Comparison of ENCODE assay signal across 29 cellular contexts in genomic region chr6:54173084-54173483, GRCh38.
DNase-seq lines count a peak whose midpoint lies in the region; ATAC-seq and TF ChIP-seq lines count a peak whose summit lies in the region.
"Had no signal": no experiment of that assay in that cellular context is flagged by ENCODE, and none has a peak within 500 bp of the region (broad histone marks: within the 10 kb centered on the region; RNA-seq: fewer than 3 reads in every experiment).

No MANE protein-coding gene starts in this region.

- CTCF ChIA-PET in BJ (lab: Yijun Ruan, JAX), result no interaction called here

- H3K36me3 ChIP-seq in BJ (ENCODE audit: control insufficient read depth, insufficient read depth, low read length) (no peaks in the 10 kb centered on the region), adipocyte (ENCODE audit: control insufficient read depth, insufficient read depth, low read length, severe bottlenecking) (no peaks in the 10 kb centered on the region), left lung (no peaks in the 10 kb centered on the region)
- H3K36me3 ChIP-seq: neural progenitor cell, suprapubic skin, upper lobe of right lung had no signal

- intact Hi-C loops in left lung (cut with DNase I), result no loop called here

- H3K4me1 ChIP-seq in adipocyte (ENCODE audit: control insufficient read depth, insufficient read depth, low read length) (peaks cover 11% of the 10 kb centered on the region), left lung (no peaks in the 10 kb centered on the region)
- H3K4me1 ChIP-seq: foreskin keratinocyte, heart right ventricle, neural progenitor cell, suprapubic skin, upper lobe of right lung had no signal

- peak; percentile 29 for ATAC-seq in left lung
- ATAC-seq: activated CD4-positive, alpha-beta T cell treated with anti-CD3 and anti-CD28 coated beads for 36 hours; foreskin keratinocyte; GM23338; heart right ventricle; sciatic nerve; stimulated activated naive B cell treated with anti-CD40 and anti-IgM and Interleukin-4, amounts not matched to agents 10 μg/mL and 1 μg/mL and 100 μg/mL, for 72 hours; upper lobe of right lung had no signal

- DNase-seq in BJ (ENCODE audit: low read depth) (peak; percentile 3), HS-27A (ENCODE audit: low read depth) (peak; percentile 9), adipocyte (ENCODE audit: low read depth) (peak; percentile 46), left lung (no peak), cerebellum (ENCODE audit: low spot score) (no peak), NCI-H187 (lab: John Stamatoyannopoulos, UW) (no peak), SW480 (ENCODE audit: low spot score) (no peak)
- DNase-seq in stimulated activated CD8-positive, alpha-beta memory T cell treated with anti-CD3 and anti-CD28 coated beads, Interleukin-4, amount 100 ng/mL, for 48 hours, result no peak
- DNase-seq: activated CD4-positive, alpha-beta T cell treated with anti-CD3 and anti-CD28 coated beads for 36 hours; activated CD8-positive, alpha-beta memory T cell treated with anti-CD3 and anti-CD28 coated beads for 24 hours; activated gamma-delta T cell; activated T-cell treated with anti-CD3 and anti-CD28 coated beads, Interleukin-2, amount 50 U/mL, for 1 hour; Calu3; DND-41; heart right ventricle; HFFc6; NCI-H1105; NCI-H2029; NCI-H526 treated with DMSO at 0.1 percent for 48 hours; stimulated activated CD4-positive, alpha-beta T cell treated with anti-CD3 and anti-CD28 coated beads, Interleukin-4, amount 100 ng/mL, for 4 hours; stimulated activated naive B cell treated with anti-CD40 and anti-IgM and Interleukin-4, amounts not matched to agents 10 μg/mL and 1 μg/mL and 100 μg/mL, for 72 hours; T-helper 2 cell; upper lobe of right lung had no signal

- H3K27me3 ChIP-seq in BJ (ENCODE audit: control insufficient read depth, insufficient read depth, low read length) (no peaks in the 10 kb centered on the region), adipocyte (replicated peaks; ENCODE audit: control insufficient read depth, insufficient read depth, low read length) (no peaks in the 10 kb centered on the region), left lung (no peaks in the 10 kb centered on the region)
- H3K27me3 ChIP-seq: foreskin keratinocyte, heart right ventricle, neural progenitor cell, suprapubic skin, upper lobe of right lung had no signal

- H3K4me3 ChIP-seq in BJ (ENCODE audit: low read depth, low read length) (no peak overlapping the region), adipocyte (ENCODE audit: low read length) (no peak overlapping the region), left lung (no peak overlapping the region)
- H3K4me3 ChIP-seq: GM23338, heart right ventricle, neural progenitor cell, suprapubic skin, upper lobe of right lung had no signal

- H3K9me3 ChIP-seq in adipocyte (ENCODE audit: control insufficient read depth, low read length), result peaks cover 9% of the 10 kb centered on the region
- H3K9me3 ChIP-seq in left lung, result peaks cover 0 to 2% of the 10 kb centered on the region in 2 donors
- H3K9me3 ChIP-seq: suprapubic skin, upper lobe of right lung had no signal

- H3K27ac ChIP-seq in left lung, result no peak overlapping the region
- H3K27ac ChIP-seq: foreskin keratinocyte, HL-60, neural progenitor cell, suprapubic skin, upper lobe of right lung had no signal

- TF ChIP-seq CTCF in BJ (IDR thresholded peaks at IDR 0.05; ENCODE audit: insufficient read depth, low read depth, low read length) (no peak), left lung (IDR thresholded peaks at IDR 0.05) (no peak)

- peak overlapping the region; percentile 54 for H3K9ac ChIP-seq in adipocyte (ENCODE audit: low read length)
- H3K9ac ChIP-seq: neural progenitor cell had no signal

- POLR2A ChIA-PET in BJ (lab: Charles Lee), result no interaction called here

Comparison
In these comparisons a context has a peak if more than half of its experiments do, and no peak if none do; other contexts are left out.
1. DNase-seq: peak in BJ (single experiment), HS-27A (single experiment) and adipocyte (single experiment); none in left lung (0 of 2), stimulated activated CD8-positive, alpha-beta memory T cell treated with anti-CD3 and anti-CD28 coated beads, Interleukin-4, amount 100 ng/mL, for 48 hours (single experiment), cerebellum (single experiment), NCI-H187 (0 of 2) and SW480 (single experiment).